12 cellular contexts compared by ENCODE assay signal in the genomic region with DNA sequence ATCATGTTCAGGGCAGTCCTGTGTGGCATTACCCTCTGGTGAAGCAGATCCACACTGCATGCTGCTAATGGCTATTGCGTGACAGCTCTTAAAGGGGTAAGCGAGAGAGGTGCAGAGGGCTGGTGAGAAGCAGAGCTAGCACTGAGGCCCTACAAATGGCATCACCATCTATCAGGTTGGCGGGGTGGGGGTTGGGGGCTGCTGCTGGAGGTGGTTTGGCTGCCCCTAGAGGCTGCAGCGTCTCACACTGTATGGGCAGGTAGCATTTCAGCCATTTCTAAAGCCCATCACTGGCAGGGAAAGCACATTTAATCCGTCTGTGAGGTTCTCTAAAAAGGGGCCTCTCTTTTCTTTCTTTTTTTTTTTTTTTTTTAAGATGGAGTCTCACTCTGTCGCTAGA. TPM values are rescaled to one million over a fixed set of nuclear protein-coding genes. Genes with fewer than 3 reads are reported as not detected.
DNase-seq lines count a peak whose midpoint lies in the region; ATAC-seq and TF ChIP-seq lines count a peak whose summit lies in the region.
"Had no signal": no experiment of that assay in that cellular context is flagged by ENCODE, and none has a peak within 500 bp of the region (broad histone marks: within the 10 kb centered on the region; RNA-seq: fewer than 3 reads in every experiment).

No MANE protein-coding gene starts in this region.

- peak; percentile 18 for DNase-seq in DMS 273 (lab: John Stamatoyannopoulos, UW; ENCODE audit: unreplicated experiment)
- DNase-seq in DMS 273 treated with DMSO at 0.1 percent for 48 hours (lab: John Stamatoyannopoulos, UW): no peak
- DNase-seq in activated CD4-positive, alpha-beta T cell treated with anti-CD3 and anti-CD28 coated beads, Interleukin-2, amount 10 ng/mL, durations not matched to agents 24 days and 14 days: no peak
- DNase-seq in iPS-NIHi7 (ENCODE audit: extremely low spot score): peak; percentile 82
- DNase-seq in HK-2 (ENCODE audit: unreplicated experiment): no peak
- DNase-seq in central memory CD4-positive, alpha-beta T cell: no peak
- DNase-seq: 8988T, left ventricle myocardium superior had no signal

- H3K36me3 Mint-ChIP-seq in activated CD4-positive, alpha-beta T cell treated with anti-CD3 and anti-CD28 coated beads, Interleukin-2, amount 10 ng/mL, durations not matched to agents 24 days and 14 days (ENCODE audit: low read depth): peaks cover 14% of the 10 kb centered on the region

- H3K27ac Mint-ChIP-seq in activated CD4-positive, alpha-beta T cell treated with anti-CD3 and anti-CD28 coated beads, Interleukin-2, amount 10 ng/mL, durations not matched to agents 24 days and 14 days: peak overlapping the region; percentile 74

- H3K9me3 Mint-ChIP-seq in activated CD4-positive, alpha-beta T cell treated with anti-CD3 and anti-CD28 coated beads, Interleukin-2, amount 10 ng/mL, durations not matched to agents 24 days and 14 days: no peaks in the 10 kb centered on the region

- H3K4me3 Mint-ChIP-seq in activated CD4-positive, alpha-beta T cell treated with anti-CD3 and anti-CD28 coated beads, Interleukin-2, amount 10 ng/mL, durations not matched to agents 24 days and 14 days: peak overlapping the region; percentile 23

- H3K4me1 Mint-ChIP-seq in activated CD4-positive, alpha-beta T cell treated with anti-CD3 and anti-CD28 coated beads, Interleukin-2, amount 10 ng/mL, durations not matched to agents 24 days and 14 days: peaks cover 66% of the 10 kb centered on the region

- H3K27me3 Mint-ChIP-seq in activated CD4-positive, alpha-beta T cell treated with anti-CD3 and anti-CD28 coated beads, Interleukin-2, amount 10 ng/mL, durations not matched to agents 24 days and 14 days: no peaks in the 10 kb centered on the region

- no peak for ATAC-seq in GM18519 (IDR thresholded peaks at IDR 0.05; ENCODE audit: low FRiP score, unreplicated experiment)
- ATAC-seq: left ventricle myocardium superior had no signal

- peak; percentile 33; the same call in 1 of the 2 replicates for TF ChIP-seq CTCF in GM12874 (IDR thresholded peaks at IDR 0.05; ENCODE audit: insufficient read depth, low read depth, low read length)

- intact Hi-C loops in activated CD4-positive, alpha-beta T cell treated with anti-CD3 and anti-CD28 coated beads, Interleukin-2, amount 10 ng/mL, durations not matched to agents 24 days and 14 days (cut with micrococcal nuclease): loop anchor here (5.0 kb wide), 2 partner anchors 321 to 411 kb away; a partner anchor contains a TSS

RNA-seq across cellular contexts. Expression of a gene that starts 16.8 kb away (rescaled TPM):
- total RNA-seq in activated CD4-positive, alpha-beta T cell treated with anti-CD3 and anti-CD28 coated beads, Interleukin-2, amount 10 ng/mL, durations not matched to agents 24 days and 14 days: 0.90 and 0.96 TPM in 2 replicates
- total RNA-seq: cardiac muscle cell, fibroblast of villous mesenchyme, left ventricle myocardium superior had no signal

RNA-seq across cellular contexts. Expression of a gene that starts 42.5 kb away (rescaled TPM):
- 34.4 and 38.4 TPM in 2 replicates for total RNA-seq in activated CD4-positive, alpha-beta T cell treated with anti-CD3 and anti-CD28 coated beads, Interleukin-2, amount 10 ng/mL, durations not matched to agents 24 days and 14 days

RNA-seq across cellular contexts. Expression of a gene that starts 49.8 kb away (rescaled TPM):
- 0.09 and 0.56 TPM in 2 replicates for total RNA-seq in activated CD4-positive, alpha-beta T cell treated with anti-CD3 and anti-CD28 coated beads, Interleukin-2, amount 10 ng/mL, durations not matched to agents 24 days and 14 days
- total RNA-seq: cardiac muscle cell, fibroblast of villous mesenchyme, left ventricle myocardium superior had no signal

RNA-seq across cellular contexts. Expression of a gene that starts 51.4 kb away (rescaled TPM):
- total RNA-seq in activated CD4-positive, alpha-beta T cell treated with anti-CD3 and anti-CD28 coated beads, Interleukin-2, amount 10 ng/mL, durations not matched to agents 24 days and 14 days: 0.17 and 0.23 TPM in 2 replicates
- total RNA-seq: fibroblast of villous mesenchyme had no signal

Comparison
In these comparisons a context has a peak if more than half of its experiments do, and no peak if none do; other contexts are left out.
1. DNase-seq: peak in DMS 273 (single experiment) and iPS-NIHi7 (single experiment); none in DMS 273 treated with DMSO at 0.1 percent for 48 hours (single experiment), activated CD4-positive, alpha-beta T cell treated with anti-CD3 and anti-CD28 coated beads, Interleukin-2, amount 10 ng/mL, durations not matched to agents 24 days and 14 days (single experiment), HK-2 (single experiment) and central memory CD4-positive, alpha-beta T cell (single experiment).